11 cellular contexts compared by ENCODE assay signal in the genomic region with DNA sequence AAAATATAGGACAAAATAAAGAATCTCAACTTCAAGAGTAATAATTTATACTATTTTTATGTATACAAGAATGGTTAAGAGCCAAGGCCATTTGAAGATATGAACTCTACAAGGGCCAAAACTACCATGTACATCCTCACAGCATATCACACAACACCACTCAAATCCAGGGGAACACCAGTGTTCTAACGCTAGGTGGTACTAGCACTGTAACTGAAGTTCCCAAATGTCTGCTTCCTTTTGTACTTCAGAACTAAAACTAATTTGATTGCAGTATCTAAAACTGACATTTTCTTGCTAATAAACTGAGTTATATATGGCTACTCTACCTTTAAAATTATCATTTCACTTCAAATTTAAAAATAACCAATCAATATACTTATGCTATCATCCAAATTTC. TPM values are rescaled to one million over a fixed set of nuclear protein-coding genes. Genes with fewer than 3 reads are reported as not detected.
A peak's percentile ranks its signal among the peaks of the same experiment; 100 is the strongest.
DNase-seq lines count a peak whose midpoint lies in the region; ATAC-seq and TF ChIP-seq lines count a peak whose summit lies in the region.
"Had no signal": no experiment of that assay in that cellular context is flagged by ENCODE, and none has a peak within 500 bp of the region (broad histone marks: within the 10 kb centered on the region; RNA-seq: fewer than 3 reads in every experiment).

No MANE protein-coding gene starts in this region.

- no peak overlapping the region for H3K27ac Mint-ChIP-seq in neural crest cell (ENCODE audit: unreplicated experiment)

- WGBS in lower leg skin, 2 donors, result 73 to 74% methylated on average over 1 of the region's 1 CpG

- TF ChIP-seq POLR2A in lower leg skin (IDR thresholded peaks at IDR 0.05), result no peak

- no peak overlapping the region for H3K27ac ChIP-seq in RWPE1
- H3K27ac ChIP-seq in SJCRH30, result no peak overlapping the region
- H3K27ac ChIP-seq: suprapubic skin had no signal

- DNase-seq in GM10266 (ENCODE audit: extremely low spot score) (no peak), RWPE1 (ENCODE audit: low spot score) (peak; percentile 20), fibroblast of the aortic adventitia (ENCODE audit: low read depth) (peak; percentile 63), neural crest cell (ENCODE audit: low read depth, low spot score) (no peak), lower leg skin (ENCODE audit: low spot score in 2 of 2) (no peak), SJCRH30 (no peak)
- DNase-seq: activated T-cell treated with anti-CD3 and anti-CD28 coated beads, Interleukin-2, amount 50 U/mL, for 4 hours; NCI-H510A had no signal

- CTCF ChIA-PET in RWPE1 (lab: Yijun Ruan, JAX), result no interaction called here

- H3K9me3 Mint-ChIP-seq in neural crest cell, result no peaks in the 10 kb centered on the region
- H3K9me3 Mint-ChIP-seq: activated T-cell treated with anti-CD3 and anti-CD28 coated beads, Interleukin-2, amount 50 U/mL, for 4 hours had no signal

- no peak for ATAC-seq in GM21786 (IDR thresholded peaks at IDR 0.05; ENCODE audit: unreplicated experiment)
- no peak for ATAC-seq in HG02840 (IDR thresholded peaks at IDR 0.05; ENCODE audit: low FRiP score, unreplicated experiment)
- ATAC-seq: activated T-cell treated with anti-CD3 and anti-CD28 coated beads, Interleukin-2, amount 50 U/mL, for 4 hours had no signal

- H3K4me3 ChIP-seq in fibroblast of the aortic adventitia (ENCODE audit: low read depth, low read length), result no peak overlapping the region
- no peak overlapping the region for H3K4me3 ChIP-seq in lower leg skin (ENCODE audit: low read depth, poor library complexity, severe bottlenecking)
- no peak overlapping the region for H3K4me3 ChIP-seq in SJCRH30
- H3K4me3 ChIP-seq: suprapubic skin had no signal

- POLR2A ChIA-PET in RWPE1 (lab: Yijun Ruan, JAX; ENCODE audit: low non-redundant PET), result no interaction called here

- no peaks in the 10 kb centered on the region for H3K27me3 ChIP-seq in SJCRH30
- H3K27me3 ChIP-seq: suprapubic skin had no signal

- peak; percentile 3 for TF ChIP-seq CTCF in GM10266 (IDR thresholded peaks at IDR 0.05; ENCODE audit: control insufficient read depth, insufficient read depth, low read depth, missing control alignments)
- TF ChIP-seq CTCF in RWPE1 (conservative IDR thresholded peaks at IDR 0.05; ENCODE audit: low read depth), result no peak; the same call in 1 of the 2 replicates
- TF ChIP-seq CTCF in fibroblast of the aortic adventitia (IDR thresholded peaks at IDR 0.05; ENCODE audit: insufficient read depth, low read length), result peak; percentile 66
- peak; percentile 39 for TF ChIP-seq CTCF in neural crest cell (conservative IDR thresholded peaks at IDR 0.05)
- TF ChIP-seq CTCF in lower leg skin (IDR thresholded peaks at IDR 0.05), result no peak

- H3K27me3 Mint-ChIP-seq in neural crest cell (ENCODE audit: low read depth), result no peaks in the 10 kb centered on the region

- intact Hi-C loops in lower leg skin (cut with DNase I; ENCODE audit: low total_unique reads), result no loop called here

- no peak overlapping the region for H3K4me3 Mint-ChIP-seq in neural crest cell
- H3K4me3 Mint-ChIP-seq: activated T-cell treated with anti-CD3 and anti-CD28 coated beads, Interleukin-2, amount 50 U/mL, for 4 hours had no signal

- H3K4me1 ChIP-seq in SJCRH30, result no peaks in the 10 kb centered on the region
- H3K4me1 ChIP-seq: suprapubic skin had no signal

- peaks cover 44% of the 10 kb centered on the region for H3K36me3 ChIP-seq in SJCRH30

- H3K4me1 Mint-ChIP-seq in neural crest cell, result no peaks in the 10 kb centered on the region

- peaks cover 6% of the 10 kb centered on the region for H3K36me3 Mint-ChIP-seq in neural crest cell (ENCODE audit: low read depth)

- H3K9me3 ChIP-seq in SJCRH30 (replicated peaks), result no peaks in the 10 kb centered on the region
- H3K9me3 ChIP-seq: suprapubic skin had no signal

RNA-seq across cellular contexts. Expression of gene REV1, which starts 47.0 kb away (rescaled TPM):
- total RNA-seq in fibroblast of the aortic adventitia (ENCODE audit: low replicate concordance), result 36.2 and 58.5 TPM in 2 replicates
- total RNA-seq in neural crest cell, result 48.6 and 49.9 TPM in 2 replicates
- 10 to 100 TPM; 37.3 to 71.0 (median 48.5) TPM for total RNA-seq in lower leg skin
- total RNA-seq in SJCRH30 (2014; rRNA removed; shearing (Covaris generic)), result 35.5 and 50.8 TPM in 2 replicates

Comparison
In these comparisons a context has a peak if more than half of its experiments do, and no peak if none do; other contexts are left out.
1. DNase-seq: peak in RWPE1 (single experiment) and fibroblast of the aortic adventitia (single experiment); none in GM10266 (single experiment), neural crest cell (single experiment), lower leg skin (0 of 2) and SJCRH30 (0 of 2).
2. CTCF ChIP-seq: peak in GM10266 (single experiment), fibroblast of the aortic adventitia (single experiment) and neural crest cell (single experiment); none in RWPE1 (single experiment) and lower leg skin (0 of 3).